27 cellular contexts compared by ENCODE assay signal in genomic region chr18:50869150-50869549, GRCh38. TPM values are rescaled to one million over a fixed set of nuclear protein-coding genes. Genes with fewer than 3 reads are reported as not detected.
A peak's percentile ranks its signal among the peaks of the same experiment; 100 is the strongest.
DNase-seq lines count a peak whose midpoint lies in the region; ATAC-seq and TF ChIP-seq lines count a peak whose summit lies in the region.
"Had no signal": no experiment of that assay in that cellular context is flagged by ENCODE, and none has a peak within 500 bp of the region (broad histone marks: within the 10 kb centered on the region; RNA-seq: fewer than 3 reads in every experiment).

No MANE protein-coding gene starts in this region.

- POLR2A ChIA-PET in HEK293 (lab: Yijun Ruan, JAX), result interaction anchor here (0.7 to 3.2 kb wide), 3 partner anchors 10 to 159 kb away, joined by 3 to 47 read pairs (median 4); partner anchors contain the start of gene ME2

- TF ChIP-seq CTCF in HEK293 (tag by site-specific recombination; IDR thresholded peaks at IDR 0.05) (no peak), esophagus squamous epithelium (IDR thresholded peaks at IDR 0.05) (no peak)

- peaks cover 5% of the 10 kb centered on the region; the same call in 1 of the 2 replicates for H3K4me1 ChIP-seq in HEK293 (ENCODE audit: control insufficient read depth, insufficient read depth, low read length)
- H3K4me1 ChIP-seq in esophagus squamous epithelium, result peaks cover 0 to 33% (median 4%) of the 10 kb centered on the region in 3 donors
- H3K4me1 ChIP-seq: body of pancreas, lower lobe of right lung, testis, uterus had no signal

- 40 to 55% methylated on average over 4 of the region's 4 CpGs for WGBS in esophagus squamous epithelium, 2 donors

- H3K36me3 ChIP-seq in HEK293 (ENCODE audit: control insufficient read depth in 2 of 2, insufficient read depth in 1 of 2, low read length in 2 of 2), result no peaks in the 10 kb centered on the region
- no peaks in the 10 kb centered on the region for H3K36me3 ChIP-seq in esophagus squamous epithelium
- H3K36me3 ChIP-seq: lower lobe of right lung, uterus had no signal

- ATAC-seq in HG02973 (IDR thresholded peaks at IDR 0.05; ENCODE audit: unreplicated experiment) (no peak), GM21390 (IDR thresholded peaks at IDR 0.05; ENCODE audit: unreplicated experiment) (no peak)
- ATAC-seq: activated CD4-positive, alpha-beta T cell treated with anti-CD3 and anti-CD28 coated beads for 36 hours; body of pancreas; natural killer cell treated with Interleukin-12 subunit alpha and Interleukin-12 subunit beta and Interleukin-15 and Interleukin-18, amount 100 ng/mL, for 72 hours; stimulated activated naive CD8-positive, alpha-beta T cell treated with anti-CD3 and anti-CD28 coated beads, Interleukin-15, Interleukin-2, amounts not matched to agents 100 U/mL and 50 U/mL, for 24 hours had no signal

- H3K9me3 ChIP-seq in HEK293 (ENCODE audit: control insufficient read depth, insufficient read depth, low read depth, low read length) (no peaks in the 10 kb centered on the region), esophagus squamous epithelium (no peaks in the 10 kb centered on the region)
- H3K9me3 ChIP-seq: body of pancreas, lower lobe of right lung, testis, uterus had no signal

- H3K27ac ChIP-seq in HEK293 (ENCODE audit: extremely low read depth, low read depth, low read length) (peak overlapping the region; percentile 39; the same call in 1 of the 2 replicates), esophagus squamous epithelium (peak overlapping the region in 3 of 4 donors; percentile 49 to 66 (median 63))
- H3K27ac ChIP-seq: body of pancreas, C4-2B, lower lobe of right lung, testis, uterus had no signal

- TF ChIP-seq POLR2A in esophagus squamous epithelium (IDR thresholded peaks at IDR 0.05), result no peak

- DNase-seq in DMS153 treated with DMSO at 0.1 percent for 48 hours (lab: John Stamatoyannopoulos, UW; ENCODE audit: unreplicated experiment) (peak; percentile 49), NCI-H69 (lab: John Stamatoyannopoulos, UW) (peak; percentile 22), esophagus squamous epithelium (lab: John Stamatoyannopoulos, UW) (no peak), cerebellum (ENCODE audit: low spot score) (no peak)
- no peak for DNase-seq in activated CD4-positive, alpha-beta T cell treated with anti-CD3 and anti-CD28 coated beads for 1 hour
- DNase-seq: activated CD4-positive, alpha-beta T cell treated with anti-CD3 and anti-CD28 coated beads for 36 hours; activated T-cell treated with anti-CD3 and anti-CD28 coated beads, Interleukin-2, amount 50 U/mL, for 24 hours; body of pancreas; effector CD4-positive, alpha-beta T cell; GOT3; lower lobe of right lung; NCI-H1105 treated with DMSO at 0.1 percent for 48 hours; NCI-H2171 treated with DMSO at 0.1 percent for 48 hours; NCI-H82; OCI-M1; Right ventricle myocardium superior; stimulated activated naive CD8-positive, alpha-beta T cell treated with anti-CD3 and anti-CD28 coated beads, Interleukin-15, Interleukin-2, amounts not matched to agents 100 U/mL and 50 U/mL, for 24 hours; T-helper 2 cell; testis; uterus had no signal

- H3K27me3 ChIP-seq in esophagus squamous epithelium, result no peaks in the 10 kb centered on the region
- H3K27me3 ChIP-seq: body of pancreas, testis, uterus had no signal

- CTCF ChIA-PET in HEK293 (lab: Yijun Ruan, JAX), result interaction anchor here (0.6 to 1.0 kb wide), 4 partner anchors 9 to 853 kb away, joined by 3 to 4 read pairs (median 3); partner anchors contain the start of genes ME2 and MRO

- H3K4me3 ChIP-seq in HEK293 (ENCODE audit: low read depth, low read length), result no peak overlapping the region
- no peak overlapping the region for H3K4me3 ChIP-seq in esophagus squamous epithelium
- H3K4me3 ChIP-seq: body of pancreas, lower lobe of right lung, testis, uterus had no signal

- intact Hi-C loops in esophagus squamous epithelium (cut with DNase I), result no loop called here

TF ChIP-seq in HEK293, 187 proteins besides CTCF, POLR2A, EP300 and RAD21:
- no peak for TF ChIP-seq ZNF37A (tag by site-specific recombination; IDR thresholded peaks at IDR 0.05)
- peak; percentile 60; the same call in 1 of the 2 replicates for TF ChIP-seq ZBTB17 (tag by site-specific recombination; IDR thresholded peaks at IDR 0.05)
TF ChIP-seq in HEK293: peak in this region for 1.

RNA-seq across cellular contexts. Expression of gene ME2, which starts 9.8 kb away (rescaled TPM):
- total RNA-seq in esophagus squamous epithelium (10 to 100 TPM; 18.5 to 32.2 (median 25.5) TPM), cerebellum (91.6 TPM)

RNA-seq across cellular contexts. Expression of gene MRO, which starts 49.3 kb away (rescaled TPM):
- total RNA-seq in esophagus squamous epithelium, result 1 to 10 TPM in 1 of 4 donors, under 1 TPM in 3; 0.13 to 1.7 (median 0.83) TPM
- 1.00 TPM for total RNA-seq in cerebellum
- total RNA-seq: activated CD4-positive, alpha-beta T cell treated with anti-CD3 and anti-CD28 coated beads for 36 hours; activated CD8-positive, alpha-beta memory T cell treated with anti-CD3 and anti-CD28 coated beads for 36 hours; kidney epithelial cell; natural killer cell treated with Interleukin-12 subunit alpha and Interleukin-12 subunit beta and Interleukin-15 and Interleukin-18, amount 100 ng/mL, for 72 hours had no signal

Comparison
In these comparisons a context has a peak if more than half of its experiments do, and no peak if none do; other contexts are left out.
1. DNase-seq: peak in DMS153 treated with DMSO at 0.1 percent for 48 hours (single experiment) and NCI-H69 (single experiment); none in esophagus squamous epithelium (single experiment), cerebellum (single experiment) and activated CD4-positive, alpha-beta T cell treated with anti-CD3 and anti-CD28 coated beads for 1 hour (single experiment).